In the genomic region with DNA sequence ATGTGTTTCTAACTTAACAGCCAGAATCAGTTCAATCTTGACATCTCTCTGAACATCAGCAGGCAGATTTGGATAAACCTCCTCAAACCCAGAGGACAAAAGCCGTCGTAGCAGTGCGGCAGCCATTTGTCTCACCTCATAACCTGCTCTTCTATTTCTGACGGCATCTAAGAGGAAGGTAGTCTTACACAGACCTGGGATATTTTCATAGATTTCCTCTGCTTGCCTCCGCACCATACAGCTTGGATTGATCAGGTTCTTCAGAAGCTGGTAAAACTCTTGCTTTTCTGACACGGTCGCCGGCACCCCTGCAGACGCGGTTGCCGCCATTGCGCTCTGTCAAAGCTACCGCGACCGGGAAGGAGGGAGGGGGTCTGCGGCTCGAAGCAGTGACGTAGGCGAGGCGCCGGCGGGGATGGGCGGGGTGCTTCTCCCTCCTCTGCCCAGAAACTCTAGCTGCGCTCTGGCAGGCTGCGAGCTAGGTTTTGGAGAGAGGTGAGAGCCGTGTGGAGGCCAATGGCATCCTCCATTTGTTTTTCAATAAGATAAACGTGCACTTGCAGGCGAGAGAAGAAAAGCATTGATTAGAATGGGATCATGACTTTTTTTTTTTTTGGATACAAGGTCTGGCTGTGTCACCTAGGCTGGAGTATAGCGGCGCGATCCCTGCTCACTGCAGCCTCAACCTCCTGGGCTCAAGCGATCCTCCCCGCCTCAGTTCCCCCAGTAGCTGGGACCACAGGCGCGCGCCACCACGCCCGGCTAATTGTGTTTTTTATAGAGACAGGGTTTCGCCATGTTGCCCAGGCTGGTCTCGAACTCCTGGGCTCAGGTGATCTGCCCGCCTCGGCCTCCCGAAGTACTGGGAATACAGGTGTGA, we compare ENCODE assay signal across 8 cellular contexts. TPM values are rescaled to one million over a fixed set of nuclear protein-coding genes. Genes with fewer than 3 reads are reported as not detected.
DNase-seq lines count a peak whose midpoint lies in the region; ATAC-seq and TF ChIP-seq lines count a peak whose summit lies in the region.

Gene RANBP6, minus strand, starts transcription at position 347 of the 880 bp plus-strand sequence. Its CDS starts 17 bp downstream, at position 330.

- POLR2A ChIA-PET in BJ (lab: Charles Lee): interaction anchor here (0.5 to 1.2 kb wide), 3 partner anchors 7 to 78 kb away, joined by 3 to 25 read pairs (median 8); a partner anchor contains a TSS

- CTCF ChIA-PET in BJ (lab: Yijun Ruan, JAX): interaction anchor here (0.6 to 1.6 kb wide), 4 partner anchors 8 to 70 kb away, joined by 3 to 5 read pairs (median 4); no protein-coding TSS in a partner anchor

- DNase-seq in BJ (ENCODE audit: low read depth) (no peak), GM19240 (ENCODE audit: insufficient read length, low spot score) (peak; percentile 66), NCI-H69 (lab: John Stamatoyannopoulos, UW) (peak; percentile 94), dedifferentiated amniotic fluid mesenchymal stem cell (ENCODE audit: extremely low spot score) (peak; percentile 78), left lobe of liver (ENCODE audit: low spot score) (peak; percentile 89)
- peak; percentile 83 to 88 for DNase-seq in activated CD4-positive, alpha-beta T cell treated with anti-CD3 and anti-CD28 coated beads, Interleukin-2, amount 50 U/mL, for 24 hours (ENCODE audit: low read depth in 1 of 2, low spot score in 1 of 2)
- DNase-seq in stimulated activated CD4-positive, alpha-beta T cell treated with anti-CD3 and anti-CD28 coated beads, Interleukin-2, amount 100 ng/mL, for 4 hours (ENCODE audit: low read depth): peak; percentile 86

- H3K4me3 ChIP-seq in BJ (ENCODE audit: low read depth, low read length): peak within 1 kb of the TSS; percentile 72

- TF ChIP-seq CTCF in BJ (IDR thresholded peaks at IDR 0.05; ENCODE audit: insufficient read depth, low read depth, low read length): no peak

- peak; percentile 96 for ATAC-seq in HG03457 (IDR thresholded peaks at IDR 0.05; ENCODE audit: unreplicated experiment)
- ATAC-seq in left lobe of liver: peak; percentile 100

- no peaks in the 10 kb centered on the region for H3K27me3 ChIP-seq in BJ (ENCODE audit: control insufficient read depth, insufficient read depth, low read length)

- no peaks in the 10 kb centered on the region for H3K36me3 ChIP-seq in BJ (ENCODE audit: control insufficient read depth, insufficient read depth, low read length)

RNA-seq across cellular contexts. Expression of gene RANBP6, which starts in this region (rescaled TPM):
- 4.9 and 10.7 TPM in 2 replicates for polyA plus RNA-seq in BJ (2011; rRNA removed)
- 7.3 and 7.4 TPM in 2 replicates for polyA minus RNA-seq in BJ (2011; rRNA and poly(A)+ RNA removed)
- total RNA-seq in left lobe of liver: 8.0 TPM
